8 cellular contexts compared by ENCODE assay signal in the genomic region with DNA sequence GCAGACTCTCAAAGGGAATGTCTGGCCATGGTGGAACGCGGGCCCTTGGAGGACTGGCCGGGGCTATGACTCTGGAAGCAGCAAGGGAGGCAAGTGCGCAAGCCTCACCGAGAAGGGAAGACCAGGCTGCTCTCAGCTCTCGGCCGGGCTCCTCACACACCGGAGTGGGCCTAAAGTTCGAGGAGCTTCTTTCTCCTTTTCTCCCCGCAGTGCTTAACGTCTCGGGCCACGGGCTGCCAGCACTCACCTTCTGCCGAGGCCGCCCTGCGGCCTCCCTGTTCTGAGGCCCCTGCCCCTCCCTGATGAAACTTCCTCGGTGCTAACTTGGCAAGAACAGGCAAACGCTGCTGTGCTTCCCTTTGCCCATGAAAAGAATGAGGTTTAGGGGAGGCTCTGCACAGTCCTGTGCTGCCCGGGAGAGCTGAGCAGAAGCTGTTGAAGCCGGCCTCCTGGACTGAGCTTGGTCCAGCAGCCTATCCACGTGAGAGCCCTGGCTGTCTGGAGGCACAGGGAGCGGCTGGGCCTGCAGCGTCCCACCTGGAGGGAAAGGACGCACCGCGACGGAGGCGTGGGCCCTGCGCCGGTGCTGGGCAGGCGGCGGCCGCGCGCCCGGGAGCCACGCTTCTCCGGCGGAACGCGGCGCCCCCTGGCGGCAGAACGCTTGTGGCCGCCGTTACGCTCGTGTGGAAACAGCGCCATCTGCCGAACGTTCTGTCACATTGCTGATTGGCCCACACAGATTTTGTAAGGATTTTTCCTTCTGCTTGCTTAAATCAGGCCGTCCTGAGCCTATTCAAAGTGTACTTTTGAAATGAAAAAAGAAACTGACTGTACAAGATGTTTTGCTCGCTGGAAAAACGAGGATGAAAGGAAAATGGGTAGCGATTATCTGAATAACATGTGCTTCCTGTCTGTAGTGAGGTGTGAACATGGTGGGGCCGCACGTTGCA.
DNase-seq lines count a peak whose midpoint lies in the region; ATAC-seq and TF ChIP-seq lines count a peak whose summit lies in the region.

No MANE protein-coding gene starts in this region.

- no peak overlapping the region for H3K23ac ChIP-seq in H9 (ENCODE audit: insufficient read length, low read depth, low read length)

- peaks cover 0 to 5% (median 3%) of the 10 kb centered on the region in 3 experiments; a peak in 2 of 7 replicates for H3K36me3 Mint-ChIP-seq in H9 (ENCODE audit: insufficient read depth in 1 of 3, low read depth in 3 of 3)

- peak overlapping the region; percentile 65 for H3K18ac ChIP-seq in H9 (ENCODE audit: insufficient read length, low read depth, low read length)

- H3K56ac ChIP-seq in H9 (ENCODE audit: insufficient read length, low read depth, low read length), result no peak overlapping the region

- no peak overlapping the region for H2BK20ac ChIP-seq in H9 (ENCODE audit: low read depth, low read length, poor library complexity, severe bottlenecking)

- no peak overlapping the region for H2BK120ac ChIP-seq in H9 (ENCODE audit: low read depth, low read length, poor library complexity, severe bottlenecking)

- no peak overlapping the region for H3K4ac ChIP-seq in H9 (ENCODE audit: low read depth, low read length)

- peaks cover 35% of the 10 kb centered on the region for H3K27me3 Mint-ChIP-seq in H9 (ENCODE audit: low read depth)

- no peak overlapping the region for H2BK5ac ChIP-seq in H9 (ENCODE audit: insufficient read length, low read length)

- WGBS in H9 (ENCODE audit: extremely low coverage, insufficient read length, low lambda C conversion rate), result no CpG with 5 or more reads among the region's 57 CpGs
- 23 to 26% (median 23%) methylated on average over 50 to 57 of the region's 57 CpGs for WGBS in psoas muscle, 3 donors
- 13 to 14% methylated on average over 57 of the region's 57 CpGs for WGBS in aorta, 2 donors

- no peaks in the 10 kb centered on the region for H3K4me1 Mint-ChIP-seq in H9

- H2AK5ac ChIP-seq in H9 (ENCODE audit: insufficient read length, low read length), result no peak overlapping the region

- H3T11ph ChIP-seq in H9 (ENCODE audit: low read length), result no peak overlapping the region

- no peaks in the 10 kb centered on the region for H3K27me3 ChIP-seq in GM06990 (replicated peaks; ENCODE audit: control insufficient read depth, insufficient read depth, low read length)
- H3K27me3 ChIP-seq in H9 (ENCODE audit: insufficient read depth, low read length), result no peaks in the 10 kb centered on the region; the same call in 1 of the 2 replicates
- H3K27me3 ChIP-seq in psoas muscle (ENCODE audit: insufficient read depth in 3 of 3, low read length in 2 of 3), result peaks cover 0 to 13% (median 3%) of the 10 kb centered on the region in 3 donors
- H3K27me3 ChIP-seq in aorta (ENCODE audit: control insufficient read depth in 1 of 2, insufficient read depth in 2 of 2, low read length in 1 of 2), result no peaks in the 10 kb centered on the region

- H3K4me3 Mint-ChIP-seq in H9, result peak overlapping the region in 1 of 2 experiments; percentile 43; a peak in 3 of 5 replicates

- H3K27ac Mint-ChIP-seq in H9, result no peak overlapping the region

- H3K36me3 ChIP-seq in GM06990 (ENCODE audit: control insufficient read depth, insufficient read depth, low read length), result no peaks in the 10 kb centered on the region
- H3K36me3 ChIP-seq in psoas muscle (ENCODE audit: insufficient read depth in 1 of 2, low read depth in 1 of 2), result no peaks in the 10 kb centered on the region
- H3K36me3 ChIP-seq in aorta (ENCODE audit: control insufficient read depth in 1 of 2, insufficient read depth in 2 of 2, low read length in 1 of 2), result no peaks in the 10 kb centered on the region

- H2BK15ac ChIP-seq in H9 (ENCODE audit: low read depth, low read length), result no peak overlapping the region

- H4K5ac ChIP-seq in H9 (ENCODE audit: insufficient read length, low read depth, low read length), result no peak overlapping the region

- H3K4me2 ChIP-seq in H9 (ENCODE audit: insufficient read depth, insufficient read length, low read length), result peak overlapping the region; percentile 30

- H3K79me1 ChIP-seq in H9 (ENCODE audit: insufficient read depth, low read depth, low read length, poor library complexity, severe bottlenecking), result no peaks in the 10 kb centered on the region

- peak; percentile 91 for TF ChIP-seq CTCF in GM06990 (IDR thresholded peaks at IDR 0.05; ENCODE audit: insufficient read depth, low read length, poor library complexity, severe bottlenecking)
- TF ChIP-seq CTCF in H9 (conservative IDR thresholded peaks at IDR 0.05), result peak; percentile 100
- TF ChIP-seq CTCF in psoas muscle (IDR thresholded peaks at IDR 0.05), result peak; percentile 98

- H2BK12ac ChIP-seq in H9 (ENCODE audit: insufficient read length, low read depth, low read length), result no peak overlapping the region

- H2AFZ ChIP-seq in H9 (ENCODE audit: low read length), result no peak overlapping the region

- no peaks in the 10 kb centered on the region for H4K20me1 ChIP-seq in H9 (ENCODE audit: control insufficient read depth, insufficient read depth, insufficient read length)

- H3K4me3 ChIP-seq in GM06990 (replicated peaks; ENCODE audit: low read depth, low read length) (no peak overlapping the region), psoas muscle (peak overlapping the region; percentile 40), aorta (ENCODE audit: low read length in 2 of 2) (no peak overlapping the region)

- intact Hi-C loops in left cardiac atrium (cut with DNase I) (loop anchor here in 1 of 2 donors (5.0 kb wide), 2 partner anchors 388 to 633 kb away; no protein-coding TSS in a partner anchor), psoas muscle (cut with DNase I) (loop anchor here (5.0 to 10.0 kb wide), 2 partner anchors 633 to 636 kb away; no protein-coding TSS in a partner anchor), aorta (cut with DNase I) (loop anchor here (2.0 to 5.0 kb wide), 2 partner anchors 386 to 633 kb away; no protein-coding TSS in a partner anchor)

- H3K27ac ChIP-seq in H9 (ENCODE audit: insufficient read length, low read depth, low read length) (no peak overlapping the region), psoas muscle (no peak overlapping the region), aorta (ENCODE audit: low read depth in 1 of 2, low read length in 2 of 2) (no peak overlapping the region)

- peak; percentile 95 to 96 for ATAC-seq in left cardiac atrium
- peak; percentile 85 to 92 (median 88) for ATAC-seq in psoas muscle
- peak; percentile 96 for ATAC-seq in aorta (ENCODE audit: low FRiP score)

- no peaks in the 10 kb centered on the region for H3K23me2 ChIP-seq in H9 (ENCODE audit: insufficient read length, low read depth, low read length, poor library complexity, severe bottlenecking)

- H3K9me3 Mint-ChIP-seq in H9, result peaks cover 18 to 20% of the 10 kb centered on the region in 2 experiments; a peak in 4 of 5 replicates

- peak; percentile 70 for DNase-seq in GM06990 (ENCODE audit: extremely low read depth, insufficient read length)
- peak; percentile 81 for DNase-seq in H9
- peak; percentile 61 for DNase-seq in M059J (ENCODE audit: low read depth)
- peak; percentile 13 to 59 for DNase-seq in SW 1271 (lab: John Stamatoyannopoulos, UW)
- peak; percentile 48 for DNase-seq in activated naive CD8-positive, alpha-beta T cell treated with anti-CD3 and anti-CD28 coated beads, Interleukin-2, amount 50 U/mL, for 16 hours (ENCODE audit: low read depth, low spot score)
- peak; percentile 74 for DNase-seq in left cardiac atrium
- peak; percentile 73 to 82 for DNase-seq in psoas muscle
- peak; percentile 77 to 90 for DNase-seq in aorta

- no peak overlapping the region for H4K8ac ChIP-seq in H9 (replicated peaks; ENCODE audit: insufficient read length, low read depth, low read length)

- H3K79me2 ChIP-seq in H9 (ENCODE audit: insufficient read depth, low read length), result no peaks in the 10 kb centered on the region

- H3K14ac ChIP-seq in H9 (ENCODE audit: insufficient read depth, low read length), result peak overlapping the region; percentile 74; the same call in 1 of the 2 replicates

- H3K9me3 ChIP-seq in H9 (ENCODE audit: control insufficient read depth, low read depth, low read length) (no peaks in the 10 kb centered on the region), psoas muscle (no peaks in the 10 kb centered on the region), aorta (ENCODE audit: control insufficient read depth, low read length) (no peaks in the 10 kb centered on the region)

- H4K91ac ChIP-seq in H9 (ENCODE audit: insufficient read length, low read depth, low read length), result no peak overlapping the region

- no peak overlapping the region for H3K9ac ChIP-seq in H9 (ENCODE audit: extremely low read depth, insufficient read length, low read length)

- H3K4me1 ChIP-seq in H9 (ENCODE audit: insufficient read depth, low read length) (no peaks in the 10 kb centered on the region), psoas muscle (no peaks in the 10 kb centered on the region), aorta (ENCODE audit: control insufficient read depth in 1 of 2, insufficient read depth in 2 of 2, low read length in 2 of 2) (no peaks in the 10 kb centered on the region)
